Comparison of ENCODE assay signal across 8 cellular contexts in genomic region chr4:87012265-87012953, GRCh38.
DNase-seq lines count a peak whose midpoint lies in the region; ATAC-seq and TF ChIP-seq lines count a peak whose summit lies in the region.

No MANE protein-coding gene starts in this region.

- H3K9ac ChIP-seq in adipocyte (ENCODE audit: low read length): peak overlapping the region; percentile 0

- H3K9me3 ChIP-seq in adipocyte (ENCODE audit: control insufficient read depth, low read length): no peaks in the 10 kb centered on the region
- no peaks in the 10 kb centered on the region for H3K9me3 ChIP-seq in psoas muscle

- peak overlapping the region; percentile 44 for H3K4me3 ChIP-seq in adipocyte (ENCODE audit: low read length)
- H3K4me3 ChIP-seq in psoas muscle: peak overlapping the region; percentile 16

- H3K4me1 ChIP-seq in adipocyte (ENCODE audit: control insufficient read depth, insufficient read depth, low read length) (peaks cover 62% of the 10 kb centered on the region), psoas muscle (peaks cover 86% of the 10 kb centered on the region)

- DNase-seq in adipocyte (ENCODE audit: low read depth) (no peak), psoas muscle (no peak), amygdala (lab: John Stamatoyannopoulos, UW) (no peak), dedifferentiated amniotic fluid mesenchymal stem cell (ENCODE audit: extremely low spot score) (no peak), MV-4-11 (lab: John Stamatoyannopoulos, UW) (no peak), HuH-7.5 (ENCODE audit: low spot score) (no peak)

- no peaks in the 10 kb centered on the region for H3K36me3 ChIP-seq in adipocyte (ENCODE audit: control insufficient read depth, insufficient read depth, low read length, severe bottlenecking)
- H3K36me3 ChIP-seq in psoas muscle (ENCODE audit: insufficient read depth in 1 of 2, low read depth in 1 of 2): no peaks in the 10 kb centered on the region

- peak; percentile 60 for ATAC-seq in GM19023 (IDR thresholded peaks at IDR 0.05; ENCODE audit: unreplicated experiment)
- ATAC-seq in HG02884 (IDR thresholded peaks at IDR 0.05; ENCODE audit: unreplicated experiment): peak; percentile 34
- ATAC-seq in psoas muscle: no peak

- TF ChIP-seq CTCF in psoas muscle (IDR thresholded peaks at IDR 0.05): no peak

- H3K27me3 ChIP-seq in adipocyte (replicated peaks; ENCODE audit: control insufficient read depth, insufficient read depth, low read length) (no peaks in the 10 kb centered on the region), psoas muscle (ENCODE audit: insufficient read depth in 3 of 3, low read length in 2 of 3) (no peaks in the 10 kb centered on the region)

- intact Hi-C loops in psoas muscle (cut with DNase I): loop anchor here in 1 of 2 donors (5.0 kb wide), 1 partner anchor 35 kb away; no protein-coding TSS in a partner anchor

- H3K27ac ChIP-seq in psoas muscle: peak overlapping the region; percentile 98

- 37 to 68% (median 50%) methylated on average over 4 of the region's 4 CpGs for WGBS in psoas muscle, 3 donors

Comparison
In these comparisons a context has a peak if more than half of its experiments do, and no peak if none do; other contexts are left out.
1. ATAC-seq: peak in GM19023 (single experiment) and HG02884 (single experiment); none in psoas muscle (0 of 4).